8 cellular contexts compared by ENCODE assay signal in the genomic region with DNA sequence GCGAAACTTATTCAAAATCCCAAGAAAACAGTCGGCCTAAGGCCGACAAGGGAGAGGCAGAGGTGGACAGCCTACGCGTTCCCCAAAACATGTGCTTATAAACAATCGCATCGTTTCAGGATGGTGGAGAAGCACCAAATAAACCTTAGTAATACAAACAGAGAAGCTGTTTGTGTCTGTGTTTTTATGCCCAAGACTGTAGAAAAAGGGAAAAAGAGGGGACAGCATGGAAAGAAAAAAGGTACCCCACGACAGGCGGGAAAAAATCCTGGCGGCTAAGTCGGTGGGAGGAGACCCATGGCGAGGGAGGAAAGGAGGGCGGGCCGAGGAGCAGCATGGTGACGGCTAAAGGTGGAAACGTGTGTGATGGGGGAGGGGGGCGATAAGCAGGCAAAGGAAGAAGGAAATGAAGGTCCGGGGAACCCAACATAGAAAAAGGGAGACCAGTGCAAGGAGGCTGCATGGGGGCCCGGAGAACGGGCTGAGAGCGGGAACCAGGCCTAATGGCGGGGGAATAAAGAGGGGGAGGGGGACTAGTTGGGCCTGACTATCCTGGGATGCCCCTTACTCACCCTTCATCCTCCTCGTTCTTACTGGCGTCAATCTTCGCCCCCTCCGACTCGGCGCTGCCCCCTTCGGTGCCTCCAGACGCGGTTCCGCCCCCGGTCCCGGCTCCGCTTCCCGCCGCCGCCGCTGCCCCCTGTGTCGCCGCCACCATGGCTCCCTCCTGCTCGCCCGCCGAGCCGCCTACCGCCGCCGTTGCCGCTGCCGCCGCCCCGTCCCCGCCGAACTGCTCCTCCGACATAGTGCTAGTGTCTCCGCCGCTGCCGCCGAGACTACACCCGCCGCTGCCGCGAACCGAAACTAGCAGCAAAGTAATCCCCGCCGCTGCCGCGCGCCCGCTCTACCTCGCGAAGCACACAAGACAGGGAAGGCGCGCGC.
DNase-seq lines count a peak whose midpoint lies in the region; ATAC-seq and TF ChIP-seq lines count a peak whose summit lies in the region.

No MANE protein-coding gene starts in this region.

- ATAC-seq in DND-41 (ENCODE audit: insufficient read depth, low read depth) = peak; percentile 58
- peak; percentile 25 for ATAC-seq in GM21825 (IDR thresholded peaks at IDR 0.05; ENCODE audit: unreplicated experiment)
- ATAC-seq in RWPE2 (ENCODE audit: low read depth) = peak; percentile 47

- TF ChIP-seq CTCF in DND-41 (IDR thresholded peaks at IDR 0.05; ENCODE audit: borderline replicate concordance, extremely low read depth, low read length, poor library complexity, severe bottlenecking) = no peak
- TF ChIP-seq CTCF in KMS-11 (conservative IDR thresholded peaks at IDR 0.05; ENCODE audit: low read depth, low read length) = no peak
- TF ChIP-seq CTCF in RWPE2 (IDR thresholded peaks at IDR 0.05; ENCODE audit: poor library complexity, severe bottlenecking) = no peak
- TF ChIP-seq CTCF in neutrophil (IDR thresholded peaks at IDR 0.05) = peak; percentile 18

- DNase-seq in DND-41 (peak; percentile 90), RWPE2 (ENCODE audit: low spot score) (peak; percentile 89), activated gamma-delta T cell (lab: John Stamatoyannopoulos, UW) (peak; percentile 76), foreskin melanocyte (peak; percentile 50)

- H3K9ac ChIP-seq in DND-41 (ENCODE audit: low read depth, low read length) = peak overlapping the region; percentile 95
- H3K9ac ChIP-seq in KMS-11 = peak overlapping the region; percentile 99
- peak overlapping the region; percentile 84 to 98 (median 97) for H3K9ac ChIP-seq in subcutaneous abdominal adipose tissue (ENCODE audit: low read length in 5 of 5)

- H3K79me2 ChIP-seq in DND-41 (ENCODE audit: insufficient read depth, low read length) (peaks cover 91% of the 10 kb centered on the region), KMS-11 (ENCODE audit: insufficient read depth, low read depth) (peaks cover 94% of the 10 kb centered on the region)

- H3K27me3 ChIP-seq in DND-41 (ENCODE audit: insufficient read depth, low read length, poor library complexity) = no peaks in the 10 kb centered on the region
- no peaks in the 10 kb centered on the region for H3K27me3 ChIP-seq in KMS-11 (ENCODE audit: insufficient read depth, low read depth)
- H3K27me3 ChIP-seq in RWPE2 (ENCODE audit: insufficient read depth, poor library complexity, severe bottlenecking) = no peaks in the 10 kb centered on the region
- no peaks in the 10 kb centered on the region for H3K27me3 ChIP-seq in neutrophil
- no peaks in the 10 kb centered on the region for H3K27me3 ChIP-seq in subcutaneous abdominal adipose tissue (ENCODE audit: control insufficient read depth in 5 of 5, insufficient read depth in 4 of 5, low read length in 5 of 5)

- peaks cover 48% of the 10 kb centered on the region for H3K4me1 ChIP-seq in DND-41 (ENCODE audit: insufficient read depth, low read length)
- peaks cover 45% of the 10 kb centered on the region for H3K4me1 ChIP-seq in KMS-11 (ENCODE audit: low read depth, poor library complexity, severe bottlenecking)
- H3K4me1 ChIP-seq in RWPE2 (ENCODE audit: insufficient read depth, poor library complexity, severe bottlenecking) = peaks cover 31% of the 10 kb centered on the region
- peaks cover 63 to 64% of the 10 kb centered on the region in 2 experiments for H3K4me1 ChIP-seq in neutrophil (ENCODE audit: control insufficient read depth in 1 of 2, insufficient read depth in 1 of 2, low read depth in 1 of 2, low read length in 1 of 2)
- peaks cover 1 to 54% (median 51%) of the 10 kb centered on the region in 5 donors for H3K4me1 ChIP-seq in subcutaneous abdominal adipose tissue (ENCODE audit: control insufficient read depth in 5 of 5, insufficient read depth in 5 of 5, low read length in 5 of 5)

- H3K4me3 ChIP-seq in DND-41 (ENCODE audit: low read depth in 1 of 2, low read length in 2 of 2) = peak overlapping the region; percentile 76 to 92
- H3K4me3 ChIP-seq in KMS-11 (IDR thresholded peaks at IDR 0.05; ENCODE audit: insufficient read depth, low read depth, low read length) = peak overlapping the region; percentile 90
- peak overlapping the region; percentile 89 for H3K4me3 ChIP-seq in RWPE2 (ENCODE audit: severe bottlenecking)
- peak overlapping the region; percentile 96 to 98 for H3K4me3 ChIP-seq in neutrophil (ENCODE audit: low read depth in 1 of 2, low read length in 1 of 2)
- H3K4me3 ChIP-seq in subcutaneous abdominal adipose tissue (ENCODE audit: low read depth in 1 of 5, low read length in 5 of 5) = peak overlapping the region; percentile 95 to 99 (median 98)

- H3K27ac ChIP-seq in DND-41 (ENCODE audit: low read length) = peak overlapping the region; percentile 94
- peak overlapping the region; percentile 98 for H3K27ac ChIP-seq in KMS-11
- peak overlapping the region; percentile 94 for H3K27ac ChIP-seq in RWPE2 (ENCODE audit: poor library complexity, severe bottlenecking)
- peak overlapping the region; percentile 98 for H3K27ac ChIP-seq in neutrophil
- H3K27ac ChIP-seq in subcutaneous abdominal adipose tissue (ENCODE audit: low read depth, low read length) = peak overlapping the region; percentile 98

- H3K9me3 ChIP-seq in DND-41 (ENCODE audit: insufficient read depth, low read length, severe bottlenecking) (no peaks in the 10 kb centered on the region), RWPE2 (ENCODE audit: severe bottlenecking) (no peaks in the 10 kb centered on the region), neutrophil (no peaks in the 10 kb centered on the region), subcutaneous abdominal adipose tissue (ENCODE audit: control insufficient read depth in 5 of 5, low read length in 5 of 5) (no peaks in the 10 kb centered on the region)

- H3K4me2 ChIP-seq in DND-41 (ENCODE audit: insufficient read depth, low read length) (peak overlapping the region; percentile 84), KMS-11 (peak overlapping the region; percentile 97)

- H3K36me3 ChIP-seq in DND-41 (ENCODE audit: insufficient read depth, low read length) = peaks cover 55% of the 10 kb centered on the region
- H3K36me3 ChIP-seq in KMS-11 (ENCODE audit: insufficient read depth) = peaks cover 17% of the 10 kb centered on the region; the same call in 1 of the 2 replicates
- H3K36me3 ChIP-seq in RWPE2 (ENCODE audit: low read depth) = peaks cover 50% of the 10 kb centered on the region
- peaks cover 5% of the 10 kb centered on the region for H3K36me3 ChIP-seq in neutrophil
- peaks cover 0 to 6% (median 0%) of the 10 kb centered on the region in 5 donors for H3K36me3 ChIP-seq in subcutaneous abdominal adipose tissue (ENCODE audit: control insufficient read depth in 5 of 5, insufficient read depth in 5 of 5, low read length in 5 of 5)

- H4K20me1 ChIP-seq in DND-41 (ENCODE audit: insufficient read depth, low read length) (peaks cover 50% of the 10 kb centered on the region), KMS-11 (ENCODE audit: insufficient read depth) (peaks cover 42% of the 10 kb centered on the region)

- peak overlapping the region; percentile 74 for H2AFZ ChIP-seq in DND-41 (ENCODE audit: low read depth, low read length)
- peak overlapping the region; percentile 36 for H2AFZ ChIP-seq in KMS-11 (ENCODE audit: low read depth)

Comparison
In these comparisons a context has a peak if more than half of its experiments do, and no peak if none do; other contexts are left out.
1. Peak in every context shown above with its lines: DNase-seq, ATAC-seq, H3K4me3 ChIP-seq and H3K27ac ChIP-seq.